In the genomic region with DNA sequence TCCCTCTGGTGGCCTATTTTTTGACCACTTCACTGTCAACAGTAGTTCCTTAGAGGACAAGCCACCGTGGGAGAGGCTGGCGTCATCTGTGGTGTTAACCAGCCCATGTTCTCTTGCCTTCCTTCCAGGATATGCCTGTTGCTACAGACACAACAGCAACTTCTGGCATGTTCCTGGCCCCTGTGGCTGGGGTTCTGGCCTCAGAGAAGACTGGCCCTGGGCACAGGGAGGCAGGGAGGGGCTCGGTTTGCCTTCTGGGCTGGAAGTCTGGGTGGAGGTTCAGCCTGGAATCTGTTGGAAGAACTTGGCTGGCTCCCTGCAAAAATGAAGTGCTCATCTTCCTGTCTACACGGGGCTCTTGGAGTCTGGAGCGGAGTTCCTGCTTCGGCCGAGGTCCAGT, we compare ENCODE assay signal across 22 cellular contexts. TPM values are rescaled to one million over a fixed set of nuclear protein-coding genes. Genes with fewer than 3 reads are reported as not detected.
"Had no signal": no experiment of that assay in that cellular context is flagged by ENCODE, and none has a peak within 500 bp of the region (broad histone marks: within the 10 kb centered on the region; RNA-seq: fewer than 3 reads in every experiment).

No MANE protein-coding gene starts in this region.

- H3K36me3 ChIP-seq: cardiac muscle cell, colonic mucosa, neutrophil, spleen, stomach had no signal

- H3K27me3 ChIP-seq: cardiac muscle cell, colonic mucosa, testis had no signal

- H3K27ac ChIP-seq: cardiac muscle cell, colonic mucosa, neutrophil, SK-N-MC, spleen, stomach, testis had no signal

- ATAC-seq: activated T-helper 17 cell treated with anti-CD3 and anti-CD28 coated beads, Interleukin-2, amount 50 U/mL, for 72 hours; left colon; mucosa of descending colon; naive thymus-derived CD4-positive, alpha-beta T cell; T-cell had no signal

- H3K4me1 ChIP-seq: colonic mucosa, spleen, stomach, testis had no signal

- H3K9me3 ChIP-seq: colonic mucosa, mucosa of descending colon, neutrophil, spleen, stomach, testis had no signal

- DNase-seq: activated CD4-positive, alpha-beta T cell treated with anti-CD3 and anti-CD28 coated beads, Interleukin-2, amount 50 U/mL, for 4 hours; activated CD4-positive, CD25-positive, alpha-beta regulatory T cell treated with anti-CD3 and anti-CD28 coated beads, Interleukin-2, amount 50 U/mL, for 72 hours; activated naive CD4-positive, alpha-beta T cell treated with anti-CD3 and anti-CD28 coated beads, Interleukin-2, amount 10 ng/mL, durations not matched to agents 7 days and 5 days; activated T-cell treated with anti-CD3 and anti-CD28 coated beads for 4 hours; colonic mucosa; effector CD8-positive, alpha-beta T cell; foreskin melanocyte; left colon; mammary epithelial cell; mucosa of descending colon; naive thymus-derived CD4-positive, alpha-beta T cell; spleen; stimulated activated CD4-positive, alpha-beta T cell treated with anti-CD3 and anti-CD28 coated beads, Interleukin-1b, Interleukin-23, amount 100 ng/mL, for 48 hours; stomach; T-cell; T1000; testis had no signal

- H3K4me3 ChIP-seq: cardiac muscle cell, colonic mucosa, mucosa of descending colon, SK-N-MC, spleen, stomach, testis had no signal

RNA-seq across cellular contexts. Expression of a gene that starts 25.7 kb away (rescaled TPM):
- polyA plus RNA-seq: fibroblast of lung had no signal
